ENCODE assay signal across 8 cellular contexts in the genomic region with DNA sequence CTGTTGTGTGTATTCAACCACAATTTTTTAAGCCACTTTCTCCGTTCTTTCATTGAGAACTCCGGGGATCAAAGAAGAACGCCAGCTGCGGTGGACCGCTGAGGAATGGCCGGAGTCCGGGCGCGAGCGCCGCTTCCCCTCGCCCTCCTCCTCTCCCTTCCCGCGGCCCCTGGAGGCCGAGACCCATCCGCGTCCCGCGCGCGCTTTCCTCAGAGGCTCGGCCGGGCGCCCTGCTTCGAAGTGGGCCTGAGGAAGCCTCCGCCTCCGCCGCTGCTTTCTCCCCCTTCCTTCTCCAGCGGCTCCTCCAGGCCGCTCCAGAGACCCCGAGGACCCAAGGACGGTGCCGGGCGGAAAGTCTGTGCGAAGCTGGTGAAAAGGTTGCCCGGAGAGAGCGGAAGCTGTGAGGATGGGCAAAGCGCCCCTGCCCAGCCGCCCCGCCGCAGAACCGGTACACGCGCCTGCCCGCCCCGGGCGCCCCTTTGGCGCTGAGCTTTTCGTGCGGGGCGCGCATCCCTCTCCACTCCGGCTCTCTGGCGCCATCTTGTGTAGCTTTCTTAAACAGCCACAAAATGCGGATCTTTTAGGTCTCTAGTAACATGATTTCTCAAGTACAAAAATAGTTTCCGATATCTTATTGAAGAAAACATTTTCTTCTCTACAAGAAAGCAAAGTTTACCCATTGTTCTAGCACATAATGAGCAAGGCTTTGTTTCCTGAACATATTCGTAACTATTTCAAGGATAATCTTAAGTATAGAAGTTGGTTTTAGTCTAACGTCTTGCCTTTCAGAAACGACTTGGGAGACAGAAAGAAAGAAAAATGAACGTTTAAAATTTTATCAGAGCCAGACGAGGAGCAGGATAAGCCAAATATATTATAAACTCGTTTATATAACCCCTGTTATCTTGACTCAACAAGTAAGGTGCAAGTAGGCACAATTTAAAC. TPM values are rescaled to one million over a fixed set of nuclear protein-coding genes. Genes with fewer than 3 reads are reported as not detected.
DNase-seq lines count a peak whose midpoint lies in the region; ATAC-seq and TF ChIP-seq lines count a peak whose summit lies in the region.

No MANE protein-coding gene starts in this region.

- no peak for TF ChIP-seq EP300 in stomach (IDR thresholded peaks at IDR 0.05)

- H3K4me1 ChIP-seq in Karpas-422 (ENCODE audit: low read length) (no peaks in the 10 kb centered on the region), RWPE2 (ENCODE audit: insufficient read depth, poor library complexity, severe bottlenecking) (peaks cover 3% of the 10 kb centered on the region), neural progenitor cell (peaks cover 11% of the 10 kb centered on the region), stomach (peaks cover 8 to 22% (median 16%) of the 10 kb centered on the region in 4 donors)

- ATAC-seq in GM21526 (IDR thresholded peaks at IDR 0.05; ENCODE audit: low FRiP score, unreplicated experiment) (peak; percentile 92), RWPE2 (ENCODE audit: low read depth) (peak; percentile 75)

- peaks cover 15% of the 10 kb centered on the region for H3F3A ChIP-seq in neural progenitor cell (ENCODE audit: low read depth)

- no peak overlapping the region for H3K27ac ChIP-seq in Karpas-422 (ENCODE audit: low read length)
- no peak overlapping the region for H3K27ac ChIP-seq in RWPE2 (ENCODE audit: poor library complexity, severe bottlenecking)
- H3K27ac ChIP-seq in neural progenitor cell: no peak overlapping the region
- H3K27ac ChIP-seq in stomach: peak overlapping the region; percentile 71 to 93 (median 84)

- H3K9ac ChIP-seq in Karpas-422 (ENCODE audit: low read length) (no peak overlapping the region), neural progenitor cell (peak overlapping the region; percentile 2)

- H4K20me1 ChIP-seq in Karpas-422 (ENCODE audit: insufficient read depth, low read depth, low read length) (no peaks in the 10 kb centered on the region), neural progenitor cell (ENCODE audit: low read depth) (no peaks in the 10 kb centered on the region)

- no peak overlapping the region for H2AFZ ChIP-seq in Karpas-422 (ENCODE audit: low read length)
- H2AFZ ChIP-seq in neural progenitor cell (replicated peaks): peak overlapping the region; percentile 97

- H3K27me3 Mint-ChIP-seq in neural progenitor cell (ENCODE audit: insufficient read depth, low read depth): peaks cover 2% of the 10 kb centered on the region

- no peaks in the 10 kb centered on the region for H3K9me2 ChIP-seq in Karpas-422 (replicated peaks; ENCODE audit: insufficient read depth, low read length)

- H3K4me2 ChIP-seq in Karpas-422 (ENCODE audit: low read depth, low read length, poor library complexity, severe bottlenecking): no peak overlapping the region
- peak overlapping the region; percentile 87 for H3K4me2 ChIP-seq in neural progenitor cell

- no peaks in the 10 kb centered on the region for H3K36me3 Mint-ChIP-seq in neural progenitor cell

- H3K27ac Mint-ChIP-seq in neural progenitor cell: peak overlapping the region; percentile 0

- no peaks in the 10 kb centered on the region for H3K9me3 ChIP-seq in Karpas-422 (ENCODE audit: low read length)
- H3K9me3 ChIP-seq in RWPE2 (ENCODE audit: severe bottlenecking): no peaks in the 10 kb centered on the region
- H3K9me3 ChIP-seq in neural progenitor cell (ENCODE audit: low read depth): no peaks in the 10 kb centered on the region
- H3K9me3 ChIP-seq in stomach: no peaks in the 10 kb centered on the region

- no peak overlapping the region for H3K4me3 ChIP-seq in Karpas-422 (ENCODE audit: low read length)
- peak overlapping the region; percentile 32 for H3K4me3 ChIP-seq in RWPE2 (ENCODE audit: severe bottlenecking)
- peak overlapping the region; percentile 59 for H3K4me3 ChIP-seq in neural progenitor cell
- H3K4me3 ChIP-seq in stomach: peak overlapping the region; percentile 55 to 72 (median 60)

- intact Hi-C loops in stomach (cut with DNase I; ENCODE audit: low total_unique reads): no loop called here

- H3K79me2 ChIP-seq in Karpas-422 (ENCODE audit: low read length): no peaks in the 10 kb centered on the region
- H3K79me2 ChIP-seq in neural progenitor cell (ENCODE audit: low read depth): no peaks in the 10 kb centered on the region

- TF ChIP-seq CTCF in RWPE2 (IDR thresholded peaks at IDR 0.05; ENCODE audit: poor library complexity, severe bottlenecking) (peak; percentile 100), neural progenitor cell (IDR thresholded peaks at IDR 0.05) (peak; percentile 94), stomach (IDR thresholded peaks at IDR 0.05) (peak in 5 of 7 experiments; percentile 68 to 83 (median 75))

- peak overlapping the region; percentile 89 for H3K4me3 Mint-ChIP-seq in neural progenitor cell

- TF ChIP-seq POLR2A in stomach (IDR thresholded peaks at IDR 0.05): no peak

- H3K36me3 ChIP-seq in Karpas-422 (ENCODE audit: insufficient read depth, low read length): no peaks in the 10 kb centered on the region
- H3K36me3 ChIP-seq in RWPE2 (ENCODE audit: low read depth): no peaks in the 10 kb centered on the region
- H3K36me3 ChIP-seq in neural progenitor cell: no peaks in the 10 kb centered on the region
- H3K36me3 ChIP-seq in stomach: no peaks in the 10 kb centered on the region

- 1 to 2% (median 1%) methylated on average over 56 to 62 of the region's 62 CpGs for WGBS in stomach, 5 donors

- no peaks in the 10 kb centered on the region for H3K27me3 ChIP-seq in Karpas-422 (ENCODE audit: low read length)
- peaks cover 24% of the 10 kb centered on the region for H3K27me3 ChIP-seq in RWPE2 (ENCODE audit: insufficient read depth, poor library complexity, severe bottlenecking)
- H3K27me3 ChIP-seq in neural progenitor cell: peaks cover 31% of the 10 kb centered on the region
- no peaks in the 10 kb centered on the region for H3K27me3 ChIP-seq in stomach

- peaks cover 19% of the 10 kb centered on the region for H3K4me1 Mint-ChIP-seq in neural progenitor cell

- peak; percentile 90 for DNase-seq in D341Med (ENCODE audit: low spot score)
- peak; percentile 88 for DNase-seq in Karpas-422
- no peak for DNase-seq in RWPE2 (ENCODE audit: low spot score)
- peak; percentile 87 for DNase-seq in activated effector memory CD4-positive, alpha-beta T cell treated with anti-CD3 and anti-CD28 coated beads, Interleukin-2, amount 50 U/mL, for 16 hours
- peak; percentile 64 for DNase-seq in foreskin melanocyte
- DNase-seq in neural progenitor cell (ENCODE audit: low spot score): peak; percentile 89
- peak; percentile 77 for DNase-seq in stomach

- peaks cover 9% of the 10 kb centered on the region for H3K9me3 Mint-ChIP-seq in neural progenitor cell

RNA-seq across cellular contexts. Expression of a gene that starts 59.2 kb away (rescaled TPM):
- total RNA-seq in Karpas-422 (2014; rRNA removed; shearing (Covaris generic); ENCODE audit: low replicate concordance): 0.04 TPM in 1 of 2 replicates, not detected in the other
- total RNA-seq in neural progenitor cell (ENCODE audit: low replicate concordance) (8.6 and 10.1 TPM in 2 replicates), stomach (10 to 100 TPM; 14.6 to 54.0 (median 36.2) TPM)
- polyA plus RNA-seq in stomach: 10 to 100 TPM; 21.7 to 30.3 (median 22.7) TPM

Comparison
In these comparisons a context has a peak if more than half of its experiments do, and no peak if none do; other contexts are left out.
1. H3K27ac ChIP-seq: peak in stomach (5 of 5); none in Karpas-422 (single experiment), RWPE2 (single experiment) and neural progenitor cell (single experiment).
2. Peak in every context shown above with its lines, with median percentiles within 50 percentile points of each other: CTCF ChIP-seq.